ENCODE assay signal across 16 cellular contexts in genomic region chr10:6059506-6059905, GRCh38. TPM values are rescaled to one million over a fixed set of nuclear protein-coding genes. Genes with fewer than 3 reads are reported as not detected.
DNase-seq lines count a peak whose midpoint lies in the region; ATAC-seq and TF ChIP-seq lines count a peak whose summit lies in the region.
"Had no signal": no experiment of that assay in that cellular context is flagged by ENCODE, and none has a peak within 500 bp of the region (broad histone marks: within the 10 kb centered on the region; RNA-seq: fewer than 3 reads in every experiment).

No MANE protein-coding gene starts in this region.

- DNase-seq in activated naive CD4-positive, alpha-beta T cell treated with anti-CD3 and anti-CD28 coated beads for 36 hours = peak; percentile 4
- no peak for DNase-seq in activated naive CD4-positive, alpha-beta T cell treated with anti-CD3 and anti-CD28 coated beads, Interleukin-2, amount 50 U/mL, for 16 hours
- DNase-seq in OCI-LY7 (ENCODE audit: low spot score) (no peak), MCF 10A (ENCODE audit: unreplicated experiment) (no peak)
- peak in 1 of 2 donors; percentile 44 for DNase-seq in activated naive CD4-positive, alpha-beta T cell treated with anti-CD3 and anti-CD28 coated beads, Interleukin-2, amount 50 U/mL, for 72 hours (ENCODE audit: low spot score in 2 of 2)
- DNase-seq: activated CD4-positive, CD25-positive, alpha-beta regulatory T cell treated with anti-CD3 and anti-CD28 coated beads, Interleukin-2, amount 50 U/mL, for 72 hours; foreskin melanocyte; NCI-H526 treated with DMSO at 0.1 percent for 48 hours; OCI-M1; SIG-M5 had no signal

- intact Hi-C loops in activated naive CD4-positive, alpha-beta T cell treated with anti-CD3 and anti-CD28 coated beads for 36 hours (cut with micrococcal nuclease) = loop anchor here (2.0 to 10.0 kb wide), 5 partner anchors 15 to 1205 kb away; no protein-coding TSS in a partner anchor
- intact Hi-C loops in OCI-LY7 (cut with micrococcal nuclease; ENCODE audit: unreplicated experiment) = loop anchor here (10.0 kb wide), 1 partner anchor 475 kb away; no protein-coding TSS in a partner anchor
- intact Hi-C loops in MCF 10A (cut with micrococcal nuclease) = no loop called here

- peaks cover 47% of the 10 kb centered on the region for H3K4me1 Mint-ChIP-seq in activated naive CD4-positive, alpha-beta T cell treated with anti-CD3 and anti-CD28 coated beads for 36 hours (ENCODE audit: low read depth)
- H3K4me1 Mint-ChIP-seq in stimulated activated memory B cell treated with anti-CD40 and anti-IgM and Interleukin-4, amounts not matched to agents 10 μg/mL and 1 μg/mL and 100 μg/mL, for 72 hours = peaks cover 70% of the 10 kb centered on the region
- no peaks in the 10 kb centered on the region for H3K4me1 Mint-ChIP-seq in MCF 10A (ENCODE audit: insufficient read depth, unreplicated experiment)
- H3K4me1 Mint-ChIP-seq: brain, neural crest cell had no signal

- peak overlapping the region; percentile 94 for H3K27ac Mint-ChIP-seq in activated naive CD4-positive, alpha-beta T cell treated with anti-CD3 and anti-CD28 coated beads for 36 hours
- peak overlapping the region; percentile 99 for H3K27ac Mint-ChIP-seq in activated naive CD4-positive, alpha-beta T cell treated with anti-CD3 and anti-CD28 coated beads, Interleukin-2, amount 50 U/mL, for 72 hours
- peak overlapping the region; percentile 93 for H3K27ac Mint-ChIP-seq in stimulated activated memory B cell treated with anti-CD40 and anti-IgM and Interleukin-4, amounts not matched to agents 10 μg/mL and 1 μg/mL and 100 μg/mL, for 72 hours
- no peak overlapping the region for H3K27ac Mint-ChIP-seq in MCF 10A (ENCODE audit: low read depth, unreplicated experiment)
- H3K27ac Mint-ChIP-seq: brain had no signal

- H2AFZ ChIP-seq in OCI-LY7 (ENCODE audit: low read length) = no peak overlapping the region

- peaks cover 16% of the 10 kb centered on the region; the same call in 1 of the 2 replicates for H3K36me3 ChIP-seq in OCI-LY7 (ENCODE audit: insufficient read depth, low read length)

- peak overlapping the region; percentile 86 for H3K4me3 Mint-ChIP-seq in activated naive CD4-positive, alpha-beta T cell treated with anti-CD3 and anti-CD28 coated beads for 36 hours
- H3K4me3 Mint-ChIP-seq in stimulated activated memory B cell treated with anti-CD40 and anti-IgM and Interleukin-4, amounts not matched to agents 10 μg/mL and 1 μg/mL and 100 μg/mL, for 72 hours = peak overlapping the region; percentile 97
- H3K4me3 Mint-ChIP-seq in MCF 10A (ENCODE audit: unreplicated experiment) = no peak overlapping the region
- H3K4me3 Mint-ChIP-seq: brain, neural crest cell had no signal

- H3K36me3 Mint-ChIP-seq in activated naive CD4-positive, alpha-beta T cell treated with anti-CD3 and anti-CD28 coated beads for 36 hours (ENCODE audit: low read depth) = peaks cover 70% of the 10 kb centered on the region
- peaks cover 68 to 82% of the 10 kb centered on the region in 2 donors for H3K36me3 Mint-ChIP-seq in activated naive CD4-positive, alpha-beta T cell treated with anti-CD3 and anti-CD28 coated beads, Interleukin-2, amount 50 U/mL, for 72 hours
- H3K36me3 Mint-ChIP-seq in stimulated activated memory B cell treated with anti-CD40 and anti-IgM and Interleukin-4, amounts not matched to agents 10 μg/mL and 1 μg/mL and 100 μg/mL, for 72 hours = peaks cover 12% of the 10 kb centered on the region
- no peaks in the 10 kb centered on the region for H3K36me3 Mint-ChIP-seq in MCF 10A (ENCODE audit: insufficient read depth, unreplicated experiment)
- H3K36me3 Mint-ChIP-seq: brain had no signal

- no peaks in the 10 kb centered on the region for H3K9me3 Mint-ChIP-seq in activated naive CD4-positive, alpha-beta T cell treated with anti-CD3 and anti-CD28 coated beads for 36 hours
- H3K9me3 Mint-ChIP-seq in activated naive CD4-positive, alpha-beta T cell treated with anti-CD3 and anti-CD28 coated beads, Interleukin-2, amount 50 U/mL, for 72 hours = no peaks in the 10 kb centered on the region
- H3K9me3 Mint-ChIP-seq in stimulated activated memory B cell treated with anti-CD40 and anti-IgM and Interleukin-4, amounts not matched to agents 10 μg/mL and 1 μg/mL and 100 μg/mL, for 72 hours = no peaks in the 10 kb centered on the region
- no peaks in the 10 kb centered on the region for H3K9me3 Mint-ChIP-seq in MCF 10A (ENCODE audit: unreplicated experiment)
- H3K9me3 Mint-ChIP-seq: brain, neural crest cell had no signal

- H3K9me2 ChIP-seq in OCI-LY7 (ENCODE audit: insufficient read depth, low read length) = no peaks in the 10 kb centered on the region

- H3K27me3 Mint-ChIP-seq in activated naive CD4-positive, alpha-beta T cell treated with anti-CD3 and anti-CD28 coated beads for 36 hours (ENCODE audit: low read depth) = no peaks in the 10 kb centered on the region
- H3K27me3 Mint-ChIP-seq in stimulated activated memory B cell treated with anti-CD40 and anti-IgM and Interleukin-4, amounts not matched to agents 10 μg/mL and 1 μg/mL and 100 μg/mL, for 72 hours = no peaks in the 10 kb centered on the region
- peaks cover 57% of the 10 kb centered on the region for H3K27me3 Mint-ChIP-seq in MCF 10A (ENCODE audit: insufficient read depth, unreplicated experiment)

- H3K4me3 ChIP-seq in OCI-LY7 (ENCODE audit: low read depth, low read length, poor library complexity, severe bottlenecking) = peak overlapping the region; percentile 78

- peak overlapping the region; percentile 77 for H3K4me2 ChIP-seq in OCI-LY7 (ENCODE audit: low read length)

- no peak overlapping the region for H3K27ac ChIP-seq in OCI-LY7 (ENCODE audit: low read depth, low read length, poor library complexity, severe bottlenecking)
- H3K27ac ChIP-seq: epithelial cell of prostate had no signal

- H3K4me1 ChIP-seq in OCI-LY7 (ENCODE audit: insufficient read depth, low read length, poor library complexity, severe bottlenecking) = peaks cover 74% of the 10 kb centered on the region

- no peaks in the 10 kb centered on the region for H4K20me1 ChIP-seq in OCI-LY7 (ENCODE audit: insufficient read depth, low read length)

- POLR2A ChIA-PET in OCI-LY7 (lab: Charles Lee) = no interaction called here
- POLR2A ChIA-PET in MCF 10A (lab: Yijun Ruan, JAX) = no interaction called here

- no peaks in the 10 kb centered on the region for H3K9me3 ChIP-seq in OCI-LY7 (ENCODE audit: low read length)

- CTCF ChIA-PET in activated naive CD4-positive, alpha-beta T cell treated with anti-CD3 and anti-CD28 coated beads for 36 hours (lab: Charles Lee) = no interaction called here
- CTCF ChIA-PET in OCI-LY7 (lab: Charles Lee; ENCODE audit: unreplicated experiment) (no interaction called here), MCF 10A (lab: Yijun Ruan, JAX) (no interaction called here)

- peaks cover 41% of the 10 kb centered on the region; the same call in 1 of the 2 replicates for H3K79me2 ChIP-seq in OCI-LY7 (ENCODE audit: insufficient read depth, low read depth, low read length)

- no peak for TF ChIP-seq CTCF in OCI-LY7 (conservative IDR thresholded peaks at IDR 0.05; ENCODE audit: low read length)
- TF ChIP-seq CTCF in MCF 10A (IDR thresholded peaks at IDR 0.05; ENCODE audit: unreplicated experiment) = no peak

- BruUV-seq in OCI-LY7 (replicated peaks; lab: Mats Ljungman, UMichigan) (no TSS peak), MCF 10A (replicated peaks; lab: Mats Ljungman, UMichigan) (no TSS peak)

- no peak for ATAC-seq in activated naive CD4-positive, alpha-beta T cell treated with anti-CD3 and anti-CD28 coated beads, Interleukin-2, amount 50 U/mL, for 72 hours
- ATAC-seq in stimulated activated memory B cell treated with anti-CD40 and anti-IgM and Interleukin-4, amounts not matched to agents 10 μg/mL and 1 μg/mL and 100 μg/mL, for 72 hours = no peak
- ATAC-seq in HG03139 (IDR thresholded peaks at IDR 0.05; ENCODE audit: unreplicated experiment) (no peak), GM18517 (IDR thresholded peaks at IDR 0.05; ENCODE audit: unreplicated experiment) (no peak)

RNA-seq across cellular contexts. Expression of gene IL2RA, which starts 2.7 kb away (rescaled TPM):
- total RNA-seq in activated naive CD4-positive, alpha-beta T cell treated with anti-CD3 and anti-CD28 coated beads for 36 hours = 100 to 1,000 TPM; 443 to 471 TPM
- total RNA-seq in OCI-LY7 (2014; rRNA removed; shearing (Covaris generic)) = 24.0 and 24.3 TPM in 2 replicates
- 22.3 and 27.5 TPM in 2 replicates for total RNA-seq in OCI-LY7 (2022)
- 100 to 1,000 TPM; 531 to 706 TPM for total RNA-seq in activated naive CD4-positive, alpha-beta T cell treated with anti-CD3 and anti-CD28 coated beads, Interleukin-2, amount 50 U/mL, for 72 hours
- total RNA-seq in MCF 10A (2022) = not detected in 2 replicates
- total RNA-seq: neural crest cell had no signal

RNA-seq across cellular contexts. Expression of gene RBM17, which starts 29.3 kb away (rescaled TPM):
- total RNA-seq in activated naive CD4-positive, alpha-beta T cell treated with anti-CD3 and anti-CD28 coated beads for 36 hours = 100 to 1,000 TPM; 157 to 162 TPM
- total RNA-seq in OCI-LY7 (2014; rRNA removed; shearing (Covaris generic)) = 103 and 152 TPM in 2 replicates
- total RNA-seq in OCI-LY7 (2022) (248 and 266 TPM in 2 replicates), MCF 10A (2022) (113 and 128 TPM in 2 replicates)
- 100 to 1,000 TPM; 141 to 227 TPM for total RNA-seq in activated naive CD4-positive, alpha-beta T cell treated with anti-CD3 and anti-CD28 coated beads, Interleukin-2, amount 50 U/mL, for 72 hours

Comparison
In these comparisons a context has a peak if more than half of its experiments do, and no peak if none do; other contexts are left out.
1. RNA of gene IL2RA, which starts 2.7 kb away (total RNA-seq): 531 to 706 TPM in activated naive CD4-positive, alpha-beta T cell treated with anti-CD3 and anti-CD28 coated beads, Interleukin-2, amount 50 U/mL, for 72 hours, 443 to 471 TPM in activated naive CD4-positive, alpha-beta T cell treated with anti-CD3 and anti-CD28 coated beads for 36 hours and 22.3 to 27.5 TPM in OCI-LY7; not detected in MCF 10A; every median in the first group is over 10 times any median in the second.